In genomic region chr11:17639781-17640180, GRCh38 we compare ENCODE assay signal across 20 cellular contexts.
A peak's percentile ranks its signal among the peaks of the same experiment; 100 is the strongest.
DNase-seq lines count a peak whose midpoint lies in the region; ATAC-seq, FAIRE-seq and TF ChIP-seq lines count a peak whose summit lies in the region.
"Had no signal": no experiment of that assay in that cellular context is flagged by ENCODE, and none has a peak within 500 bp of the region (broad histone marks: within the 10 kb centered on the region; RNA-seq: fewer than 3 reads in every experiment).

No MANE protein-coding gene starts in this region.

- no peak overlapping the region for H3K9ac ChIP-seq in HepG2 (ENCODE audit: insufficient read depth, low read depth, low read length)
- H3K9ac ChIP-seq in Karpas-422 (ENCODE audit: low read length): no peak overlapping the region

- H3K79me2 ChIP-seq in HepG2 (ENCODE audit: insufficient read depth, low read length) (no peaks in the 10 kb centered on the region), Karpas-422 (ENCODE audit: low read length) (no peaks in the 10 kb centered on the region)

- BruUV-seq in HepG2 (replicated peaks; lab: Mats Ljungman, UMichigan): no TSS peak

- no peak for TF ChIP-seq POLR2A in HepG2 (IDR thresholded peaks at IDR 0.05; ENCODE audit: insufficient read depth in 1 of 2, low read depth in 2 of 2, low read length in 2 of 2)
- TF ChIP-seq POLR2A in right lobe of liver (IDR thresholded peaks at IDR 0.05): no peak

- in situ Hi-C loops in HepG2 (cut with HindIII; ENCODE audit: extremely low pct_ligation_motif_present, low pct_unique_long_range_greater_than_20kb): no loop called here

- H3K4me3 ChIP-seq in HepG2 (replicated peaks in 1 of 3; ENCODE audit: insufficient read depth in 1 of 3, low read depth in 2 of 3, low read length in 3 of 3): no peak overlapping the region
- H3K4me3 ChIP-seq in right lobe of liver: no peak overlapping the region
- no peak overlapping the region for H3K4me3 ChIP-seq in Karpas-422 (ENCODE audit: low read length)
- no peak overlapping the region for H3K4me3 ChIP-seq in ascending aorta
- H3K4me3 ChIP-seq: A549 had no signal

- TF ChIP-seq EP300 in HepG2 (IDR thresholded peaks at IDR 0.05; ENCODE audit: low read depth in 2 of 2, low read length in 2 of 2) (no peak), HepG2 (CRISPR knock-in tag; IDR thresholded peaks at IDR 0.05; ENCODE audit: borderline replicate concordance) (no peak)

- H4K20me1 ChIP-seq in HepG2 (ENCODE audit: insufficient read depth, low read length) (no peaks in the 10 kb centered on the region), Karpas-422 (ENCODE audit: insufficient read depth, low read depth, low read length) (no peaks in the 10 kb centered on the region)

- WGBS in HepG2 (ENCODE audit: low lambda C conversion rate): 4% methylated on average over 2 of the region's 2 CpGs
- 45% methylated on average over 2 of the region's 2 CpGs for WGBS in right lobe of liver (ENCODE audit: insufficient coverage, low coverage, low lambda C conversion rate, missing lambda C conversion rate)

- no peaks in the 10 kb centered on the region for H3K36me3 ChIP-seq in HepG2 (replicated peaks in 1 of 2; ENCODE audit: control insufficient read depth in 1 of 2, insufficient read depth in 2 of 2, low read length in 2 of 2)
- H3K36me3 ChIP-seq in right lobe of liver: no peaks in the 10 kb centered on the region
- no peaks in the 10 kb centered on the region for H3K36me3 ChIP-seq in Karpas-422 (ENCODE audit: insufficient read depth, low read length)
- no peaks in the 10 kb centered on the region for H3K36me3 ChIP-seq in ascending aorta
- H3K36me3 ChIP-seq: BE2C had no signal

- TF ChIP-seq CTCF in HepG2 (CRISPR knock-in tag; IDR thresholded peaks at IDR 0.05) (no peak), right lobe of liver (IDR thresholded peaks at IDR 0.05) (no peak), ascending aorta (IDR thresholded peaks at IDR 0.05) (no peak)

- CTCF ChIA-PET in HepG2 (lab: Yijun Ruan, JAX; ENCODE audit: low intra/inter-chr PET ratio, low total read pairs): no interaction called here

- intact Hi-C loops in HepG2 (cut with micrococcal nuclease; ENCODE audit: unreplicated experiment) (no loop called here), right lobe of liver (cut with DNase I) (no loop called here), ascending aorta (cut with DNase I) (no loop called here)

- H3K4me2 ChIP-seq in HepG2 (ENCODE audit: low read depth, low read length): no peak overlapping the region
- no peak overlapping the region for H3K4me2 ChIP-seq in Karpas-422 (ENCODE audit: low read depth, low read length, poor library complexity, severe bottlenecking)
- H3K4me2 ChIP-seq: A549 had no signal

- TF ChIP-seq RAD21 in HepG2 (CRISPR knock-in tag; IDR thresholded peaks at IDR 0.05): no peak

- ATAC-seq in HepG2 (no peak), right lobe of liver (no peak)
- ATAC-seq: A549 had no signal

- no peak overlapping the region for H2AFZ ChIP-seq in HepG2 (ENCODE audit: low read length)
- H2AFZ ChIP-seq in Karpas-422 (ENCODE audit: low read length): no peak overlapping the region

- H3K4me1 ChIP-seq in HepG2 (ENCODE audit: insufficient read depth, low read length) (no peaks in the 10 kb centered on the region), right lobe of liver (no peaks in the 10 kb centered on the region), Karpas-422 (ENCODE audit: low read length) (no peaks in the 10 kb centered on the region), ascending aorta (no peaks in the 10 kb centered on the region)
- H3K4me1 ChIP-seq: A549, BE2C had no signal

- H3K27me3 ChIP-seq in HepG2 (ENCODE audit: control insufficient read depth in 1 of 2, insufficient read depth in 2 of 2, low read length in 2 of 2) (peaks cover 1 to 28% of the 10 kb centered on the region in 2 experiments; a peak in 4 of 5 replicates), right lobe of liver (no peaks in the 10 kb centered on the region), Karpas-422 (ENCODE audit: low read length) (no peaks in the 10 kb centered on the region), ascending aorta (no peaks in the 10 kb centered on the region)
- H3K27me3 ChIP-seq: BE2C had no signal

- POLR2A ChIA-PET in HepG2 (lab: Yijun Ruan, JAX): no interaction called here

- H3K9me2 ChIP-seq in Karpas-422 (replicated peaks; ENCODE audit: insufficient read depth, low read length): no peaks in the 10 kb centered on the region

- DNase-seq in HepG2 (ENCODE audit: low spot score): no peak
- DNase-seq in right lobe of liver: no peak
- peak; percentile 34 for DNase-seq in Karpas-422
- DNase-seq in urothelium cell line (ENCODE audit: low spot score): no peak
- DNase-seq in ascending aorta (ENCODE audit: low spot score in 2 of 2): no peak
- no peak for DNase-seq in NCI-H524 (lab: John Stamatoyannopoulos, UW)
- DNase-seq: 8988T; ACHN; AML-193; BE2C; C1 segment of cervical spinal cord; Calu3; CD4-positive, alpha-beta memory T cell; COR-L47; DMS53; DMS79 treated with DMSO at 0.1 percent for 48 hours; GOT3; HCEC 1CT had no signal

- H3K9me3 ChIP-seq in HepG2 (ENCODE audit: low read length) (no peaks in the 10 kb centered on the region), right lobe of liver (no peaks in the 10 kb centered on the region), Karpas-422 (ENCODE audit: low read length) (no peaks in the 10 kb centered on the region), ascending aorta (no peaks in the 10 kb centered on the region)
- H3K9me3 ChIP-seq: A549, BE2C had no signal

- FAIRE-seq in HepG2 (lab: Jason Lieb, UNC) (no peak), urothelium cell line (lab: Jason Lieb, UNC) (peak; percentile 98)
- FAIRE-seq: A549, GM12892 had no signal

- H3K27ac ChIP-seq in HepG2 (ENCODE audit: extremely low read length, insufficient read depth, low read length) (no peak overlapping the region), right lobe of liver (no peak overlapping the region), Karpas-422 (ENCODE audit: low read length) (no peak overlapping the region), ascending aorta (no peak overlapping the region)
- H3K27ac ChIP-seq: A549 had no signal

TF ChIP-seq in HepG2, 621 proteins besides CTCF, POLR2A, EP300 and RAD21:
- TF ChIP-seq NCOA1 (CRISPR knock-in tag; IDR thresholded peaks at IDR 0.05) (no peak), CREB1 (IDR thresholded peaks at IDR 0.05) (peak; percentile 86), CREB1 (CRISPR knock-in tag; IDR thresholded peaks at IDR 0.05) (no peak), NKX3-1 (CRISPR knock-in tag; IDR thresholded peaks at IDR 0.05) (no peak), ZMAT3 (CRISPR knock-in tag; conservative IDR thresholded peaks at IDR 0.05) (no peak), RNF2 (conservative IDR thresholded peaks at IDR 0.05; ENCODE audit: low read depth) (no peak), ZNF12 (CRISPR knock-in tag; IDR thresholded peaks at IDR 0.05) (no peak)
